Comparison of ENCODE assay signal across 22 cellular contexts in the genomic region with DNA sequence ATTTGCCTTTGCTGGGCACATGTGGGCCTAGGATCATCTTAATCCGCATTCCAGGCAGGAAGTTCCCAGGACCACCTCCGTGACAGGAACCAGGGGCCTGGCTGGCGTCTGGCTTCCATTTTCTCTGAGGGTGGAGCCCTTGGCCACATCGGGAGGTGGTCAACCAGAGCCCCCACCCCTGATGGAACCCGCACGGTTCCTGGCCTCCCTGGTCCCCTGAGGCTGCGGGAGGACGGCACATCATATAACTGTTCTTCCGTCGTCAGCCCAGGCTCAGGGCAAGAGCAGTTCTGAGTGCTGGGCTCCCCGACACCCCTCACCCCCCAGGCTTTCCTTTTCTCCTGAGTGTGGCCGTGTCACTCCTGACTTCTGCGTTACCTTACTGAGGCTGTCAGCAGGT. TPM values are rescaled to one million over a fixed set of nuclear protein-coding genes. Genes with fewer than 3 reads are reported as not detected.
"Had no signal": no experiment of that assay in that cellular context is flagged by ENCODE, and none has a peak within 500 bp of the region (broad histone marks: within the 10 kb centered on the region; RNA-seq: fewer than 3 reads in every experiment).

No MANE protein-coding gene starts in this region.

- H3K27ac ChIP-seq: body of pancreas, neutrophil, tibial artery, uterus had no signal

- ATAC-seq: activated CD4-positive, CD25-positive, alpha-beta regulatory T cell treated with anti-CD3 and anti-CD28 coated beads, Interleukin-2, amount 50 U/mL, for 24 hours; activated CD8-positive, alpha-beta T cell treated with anti-CD3 and anti-CD28 coated beads, Interleukin-2, amount 10 ng/mL, durations not matched to agents 7 days and 5 days; activated naive CD4-positive, alpha-beta T cell treated with anti-CD3 and anti-CD28 coated beads, Interleukin-2, amount 50 U/mL, for 72 hours; activated T-cell treated with anti-CD3 and anti-CD28 coated beads, Interleukin-2, amount 50 U/mL, for 72 hours; body of pancreas; naive thymus-derived CD4-positive, alpha-beta T cell; SK-N-SH treated with all-trans-retinoic acid at 6 μM for 48 hours; T-cell had no signal

- H3K4me3 Mint-ChIP-seq: activated CD4-positive, alpha-beta T cell treated with anti-CD3 and anti-CD28 coated beads, Interleukin-2, amount 10 ng/mL, durations not matched to agents 7 days and 5 days; activated CD8-positive, alpha-beta T cell treated with anti-CD3 and anti-CD28 coated beads, Interleukin-2, amount 10 ng/mL, durations not matched to agents 7 days and 5 days; activated T-cell treated with anti-CD3 and anti-CD28 coated beads, Interleukin-2, amount 50 U/mL, for 72 hours; naive thymus-derived CD4-positive, alpha-beta T cell; T-cell had no signal

- H3K4me3 ChIP-seq: body of pancreas, tibial artery, uterus had no signal

- H3K27ac Mint-ChIP-seq: activated CD4-positive, alpha-beta T cell treated with anti-CD3 and anti-CD28 coated beads, Interleukin-2, amount 10 ng/mL, durations not matched to agents 7 days and 5 days; activated CD8-positive, alpha-beta T cell treated with anti-CD3 and anti-CD28 coated beads, Interleukin-2, amount 10 ng/mL, durations not matched to agents 7 days and 5 days; activated naive CD4-positive, alpha-beta T cell treated with anti-CD3 and anti-CD28 coated beads, Interleukin-2, amount 50 U/mL, for 72 hours; activated T-cell treated with anti-CD3 and anti-CD28 coated beads, Interleukin-2, amount 50 U/mL, for 72 hours; naive thymus-derived CD4-positive, alpha-beta T cell; T-cell had no signal

- DNase-seq: activated CD4-positive, alpha-beta T cell treated with anti-CD3 and anti-CD28 coated beads, Interleukin-2, amount 10 ng/mL, durations not matched to agents 7 days and 5 days; activated CD8-positive, alpha-beta memory T cell treated with anti-CD3 and anti-CD28 coated beads, Interleukin-2, amount 50 U/mL, for 4 hours; activated CD8-positive, alpha-beta T cell treated with anti-CD3 and anti-CD28 coated beads, Interleukin-2, amount 10 ng/mL, durations not matched to agents 7 days and 5 days; activated gamma-delta T cell treated with Interleukin-2 at 50 U/mL for 16 hours; activated T-cell treated with anti-CD3 and anti-CD28 coated beads, Interleukin-2, amount 50 U/mL, for 72 hours; amniotic stem cell; caudate nucleus; mesendoderm; naive thymus-derived CD4-positive, alpha-beta T cell; stimulated activated CD4-positive, alpha-beta T cell treated with anti-CD3 and anti-CD28 coated beads, Interleukin-2, amount 100 ng/mL, for 24 hours; stimulated activated naive CD4-positive, alpha-beta T cell treated with Interleukin-2 at 50 U/mL for 16 hours; substantia nigra; T-cell; T-helper 9 cell; uterus had no signal

- H3K27me3 ChIP-seq: body of pancreas, uterus had no signal

- H3K9me3 ChIP-seq: body of pancreas, neutrophil, uterus had no signal

- H3K36me3 ChIP-seq: neutrophil, tibial artery, uterus had no signal

- H3K27me3 Mint-ChIP-seq: activated CD4-positive, alpha-beta T cell treated with anti-CD3 and anti-CD28 coated beads, Interleukin-2, amount 10 ng/mL, durations not matched to agents 7 days and 5 days had no signal

- H3K4me1 ChIP-seq: uterus had no signal

RNA-seq across cellular contexts. Expression of gene ESPNL, which starts 13.5 kb away (rescaled TPM):
- total RNA-seq: body of pancreas had no signal
- polyA plus RNA-seq: naive thymus-derived CD4-positive, alpha-beta T cell had no signal

RNA-seq across cellular contexts. Expression of gene KLHL30, which starts 24.9 kb away (rescaled TPM):
- total RNA-seq: activated CD4-positive, alpha-beta T cell treated with anti-CD3 and anti-CD28 coated beads, Interleukin-2, amount 10 ng/mL, durations not matched to agents 7 days and 5 days; activated CD8-positive, alpha-beta T cell treated with anti-CD3 and anti-CD28 coated beads, Interleukin-2, amount 10 ng/mL, durations not matched to agents 7 days and 5 days; activated naive CD4-positive, alpha-beta T cell treated with anti-CD3 and anti-CD28 coated beads, Interleukin-2, amount 50 U/mL, for 72 hours; activated T-cell treated with anti-CD3 and anti-CD28 coated beads, Interleukin-2, amount 50 U/mL, for 72 hours; naive thymus-derived CD4-positive, alpha-beta T cell; T-cell had no signal
- polyA plus RNA-seq: naive thymus-derived CD4-positive, alpha-beta T cell had no signal

RNA-seq across cellular contexts. Expression of gene ERFE, which starts 45.2 kb away (rescaled TPM):
- total RNA-seq: activated CD4-positive, alpha-beta T cell treated with anti-CD3 and anti-CD28 coated beads, Interleukin-2, amount 10 ng/mL, durations not matched to agents 7 days and 5 days; lower leg skin; T-cell had no signal
- polyA plus RNA-seq: naive thymus-derived CD4-positive, alpha-beta T cell had no signal
